In the genomic region with DNA sequence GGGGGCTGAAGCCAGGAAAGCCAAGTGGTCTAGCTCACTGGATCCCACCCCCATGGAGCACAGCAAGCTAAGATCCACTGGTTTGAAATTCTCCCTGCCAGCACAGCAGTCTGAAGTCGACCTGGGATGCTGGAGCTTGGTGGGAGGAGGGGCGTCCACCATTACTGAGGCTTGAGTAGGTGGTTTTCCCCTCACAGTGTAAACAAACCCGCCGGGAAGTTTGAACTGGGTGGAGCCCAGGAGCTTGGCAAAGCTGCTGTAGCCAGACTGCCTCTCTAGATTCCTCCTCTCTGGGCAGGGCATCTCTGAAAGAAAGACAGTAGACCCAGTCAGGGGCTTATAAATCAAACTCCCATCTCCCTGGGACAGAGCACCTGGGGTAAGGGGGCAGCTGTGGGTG, we compare ENCODE assay signal across 8 cellular contexts. TPM values are rescaled to one million over a fixed set of nuclear protein-coding genes. Genes with fewer than 3 reads are reported as not detected.
"Had no signal": no experiment of that assay in that cellular context is flagged by ENCODE, and none has a peak within 500 bp of the region (broad histone marks: within the 10 kb centered on the region; RNA-seq: fewer than 3 reads in every experiment).

No MANE protein-coding gene starts in this region.

RNA-seq across cellular contexts. Expression of gene TMEM174, which starts 34.2 kb away (rescaled TPM):
- total RNA-seq: LHCN-M2, MCF 10A, NCI-H460, PC-9, Right ventricle myocardium inferior, RPMI7951, SJCRH30, SK-MEL-5 had no signal
